Comparison of ENCODE assay signal across 8 cellular contexts in the genomic region with DNA sequence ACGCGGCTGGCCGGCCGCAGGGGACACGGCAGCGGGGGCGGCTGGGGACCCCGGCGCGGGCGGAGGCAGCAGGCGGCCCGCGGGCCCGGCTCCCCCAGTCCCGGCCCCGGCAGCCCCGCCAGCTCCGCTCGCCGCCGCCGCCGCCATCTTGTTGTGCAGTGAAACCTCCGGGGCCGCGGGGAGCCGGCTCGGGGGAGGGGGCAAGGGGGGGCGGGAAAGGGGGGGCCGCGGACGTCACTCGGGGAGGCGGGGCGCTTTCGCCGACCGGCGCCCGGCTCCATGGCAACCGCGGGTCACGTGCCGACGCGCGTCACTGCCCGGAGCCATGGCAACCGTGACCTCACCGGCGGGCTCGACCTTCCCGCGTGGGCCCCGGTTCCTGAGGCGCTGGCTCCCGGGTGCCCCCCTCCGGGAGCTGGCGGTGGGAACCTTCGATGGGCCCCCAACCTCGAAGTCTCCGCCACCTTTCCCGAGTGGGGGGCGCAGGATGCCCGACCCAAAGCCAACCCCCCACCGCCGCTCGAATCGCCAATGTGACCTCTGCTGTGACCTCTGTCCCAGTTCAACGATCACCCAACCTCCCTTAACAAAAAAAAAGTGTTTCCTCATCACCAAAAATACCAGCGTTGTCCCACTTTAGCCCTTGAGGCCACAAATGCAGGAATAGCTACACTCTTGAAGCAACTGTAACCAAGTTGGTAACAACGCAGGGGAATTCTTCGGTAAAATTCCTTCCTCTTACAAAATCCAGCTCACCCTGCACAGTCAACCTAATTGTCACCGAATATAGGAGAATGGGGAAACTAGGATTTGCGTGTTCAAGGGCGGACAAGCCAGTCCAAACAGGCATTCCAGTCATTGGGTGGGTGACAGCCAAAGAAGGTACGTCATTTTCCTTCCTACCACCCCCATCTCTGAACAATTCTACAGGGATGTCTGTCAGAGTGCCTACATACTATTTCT. TPM values are rescaled to one million over a fixed set of nuclear protein-coding genes. Genes with fewer than 3 reads are reported as not detected.
DNase-seq lines count a peak whose midpoint lies in the region; ATAC-seq and TF ChIP-seq lines count a peak whose summit lies in the region.

Gene SIK3 (minus strand): TSS at position 160 of the 963 bp plus-strand sequence. CDS start 13 bp downstream, at position 147.

- no peaks in the 10 kb centered on the region for H3K27me3 ChIP-seq in BJ (ENCODE audit: control insufficient read depth, insufficient read depth, low read length)

- intact Hi-C loops in lower leg skin (cut with DNase I; ENCODE audit: low total_unique reads), result loop anchor here (5.0 kb wide), 1 partner anchor 216 kb away; no protein-coding TSS in a partner anchor

- no peaks in the 10 kb centered on the region for H3K36me3 ChIP-seq in BJ (ENCODE audit: control insufficient read depth, insufficient read depth, low read length)

- DNase-seq in BJ (ENCODE audit: low read depth) (peak; percentile 45), NCI-H748 (lab: John Stamatoyannopoulos, UW; ENCODE audit: unreplicated experiment) (peak; percentile 91), dermis blood vessel endothelial cell (peak; percentile 96), lower leg skin (ENCODE audit: low spot score in 2 of 2) (peak; percentile 85 to 98)
- peak; percentile 92 for DNase-seq in activated CD4-positive, alpha-beta T cell treated with anti-CD3 and anti-CD28 coated beads, Interleukin-2, amount 50 U/mL, for 48 hours
- DNase-seq in stimulated activated CD4-positive, alpha-beta T cell treated with anti-CD3 and anti-CD28 coated beads, Interleukin-4, amount 100 ng/mL, for 4 hours, result peak; percentile 90 to 94

- POLR2A ChIA-PET in BJ (lab: Charles Lee), result interaction anchor here (0.6 to 0.7 kb wide), 2 partner anchors 81 to 323 kb away, joined by 3 to 6 read pairs; no protein-coding TSS in a partner anchor

- 1 to 4% methylated on average over 20 to 62 of the region's 78 CpGs for WGBS in lower leg skin, 2 donors

- TF ChIP-seq CTCF in BJ (IDR thresholded peaks at IDR 0.05; ENCODE audit: insufficient read depth, low read depth, low read length) (peak; percentile 48), lower leg skin (IDR thresholded peaks at IDR 0.05) (no peak)

- CTCF ChIA-PET in BJ (lab: Yijun Ruan, JAX), result interaction anchor here (0.5 to 3.8 kb wide), 23 partner anchors 24 to 315 kb away, joined by 3 to 41 read pairs (median 3); partner anchors contain the start of gene APOA5

- peak in 1 of 2 donors; percentile 21 for TF ChIP-seq POLR2A in lower leg skin (IDR thresholded peaks at IDR 0.05)

- H3K4me3 ChIP-seq in BJ (ENCODE audit: low read depth, low read length), result peak within 1 kb of the TSS; percentile 82
- peak within 1 kb of the TSS; percentile 98 for H3K4me3 ChIP-seq in lower leg skin (ENCODE audit: low read depth, poor library complexity, severe bottlenecking)

- ATAC-seq in GM19351 (IDR thresholded peaks at IDR 0.05; ENCODE audit: unreplicated experiment), result peak; percentile 74
- peak; percentile 68 for ATAC-seq in HG03520 (IDR thresholded peaks at IDR 0.05; ENCODE audit: unreplicated experiment)

RNA-seq across cellular contexts. Expression of gene SIK3, which starts in this region (rescaled TPM):
- polyA plus RNA-seq in BJ (2011; rRNA removed), result 5.3 and 7.3 TPM in 2 replicates
- polyA minus RNA-seq in BJ (2011; rRNA and poly(A)+ RNA removed), result 19.1 and 19.3 TPM in 2 replicates
- total RNA-seq in dermis blood vessel endothelial cell (12.9 and 16.7 TPM in 2 replicates), lower leg skin (10 to 100 TPM; 26.7 to 37.5 (median 30.1) TPM)

Comparison
In these comparisons a context has a peak if more than half of its experiments do, and no peak if none do; other contexts are left out.
1. Peak in every context shown above with its lines: DNase-seq, ATAC-seq and H3K4me3 ChIP-seq.
2. DNase-seq: peak in every context shown above with its lines; median percentile 96 in dermis blood vessel endothelial cell; 92 in activated CD4-positive, alpha-beta T cell treated with anti-CD3 and anti-CD28 coated beads, Interleukin-2, amount 50 U/mL, for 48 hours; 92 in stimulated activated CD4-positive, alpha-beta T cell treated with anti-CD3 and anti-CD28 coated beads, Interleukin-4, amount 100 ng/mL, for 4 hours; 92 in lower leg skin; 91 in NCI-H748; 45 in BJ.